In genomic region chr11:955154-956049, GRCh38 we compare ENCODE assay signal across 11 cellular contexts. TPM values are rescaled to one million over a fixed set of nuclear protein-coding genes. Genes with fewer than 3 reads are reported as not detected.
DNase-seq lines count a peak whose midpoint lies in the region; ATAC-seq and TF ChIP-seq lines count a peak whose summit lies in the region.
"Had no signal": no experiment of that assay in that cellular context is flagged by ENCODE, and none has a peak within 500 bp of the region (broad histone marks: within the 10 kb centered on the region; RNA-seq: fewer than 3 reads in every experiment).

No MANE protein-coding gene starts in this region.

- no peaks in the 10 kb centered on the region for H3K27me3 Mint-ChIP-seq in chondrocyte (ENCODE audit: low read depth)
- H3K27me3 Mint-ChIP-seq in nephron (ENCODE audit: low read depth) = no peaks in the 10 kb centered on the region

- no peak overlapping the region for H3K4me3 Mint-ChIP-seq in chondrocyte (ENCODE audit: unreplicated experiment)
- H3K4me3 Mint-ChIP-seq in nephron = peak overlapping the region in 2 of 3 experiments; percentile 20 to 49

- DNase-seq in COR-L47 (lab: John Stamatoyannopoulos, UW) (peak; percentile 19), chondrocyte (ENCODE audit: low spot score) (no peak), activated gamma-delta T cell (lab: John Stamatoyannopoulos, UW) (no peak), hypothalamus (lab: John Stamatoyannopoulos, UW) (no peak), NCI-H524 (lab: John Stamatoyannopoulos, UW) (no peak)
- DNase-seq: activated naive CD4-positive, alpha-beta T cell treated with anti-CD3 and anti-CD28 coated beads, Interleukin-2, amount 50 U/mL, for 16 hours; kidney glomerular epithelial cell; MM.1S had no signal

- WGBS in HUES64 = 87% methylated on average over 15 of the region's 15 CpGs

- H3K27ac Mint-ChIP-seq in chondrocyte (ENCODE audit: unreplicated experiment) (peak overlapping the region; percentile 46), nephron (peak overlapping the region; percentile 35 to 95 (median 90))

- 0 out of 2 replicates have a peak overlapping the region, but pooled peaks have one; percentile 30 for H3K27ac ChIP-seq in HUES64 (ENCODE audit: low read depth, low read length)

- no peak for ATAC-seq in GM21737 (IDR thresholded peaks at IDR 0.05; ENCODE audit: unreplicated experiment)

- H3K9me3 ChIP-seq in HUES64 (ENCODE audit: insufficient read depth, low read depth, low read length) = no peaks in the 10 kb centered on the region

- H3K9ac ChIP-seq in HUES64 (ENCODE audit: low read depth, low read length) = 0 out of 2 replicates have a peak overlapping the region, but pooled peaks have one; percentile 17

- no peaks in the 10 kb centered on the region for H3K9me3 Mint-ChIP-seq in chondrocyte (ENCODE audit: low read depth)
- H3K9me3 Mint-ChIP-seq in nephron = no peaks in the 10 kb centered on the region

- H3K27me3 ChIP-seq in HUES64 (ENCODE audit: insufficient read depth, low read length) = no peaks in the 10 kb centered on the region

- no peak for TF ChIP-seq CTCF in chondrocyte (IDR thresholded peaks at IDR 0.05)
- no peak for TF ChIP-seq CTCF in nephron (IDR thresholded peaks at IDR 0.05; ENCODE audit: unreplicated experiment in 3 of 3)

- H3K4me1 Mint-ChIP-seq in chondrocyte (ENCODE audit: low read depth) = peaks cover 55% of the 10 kb centered on the region
- peaks cover 54% of the 10 kb centered on the region for H3K4me1 Mint-ChIP-seq in nephron

- H3K36me3 Mint-ChIP-seq in chondrocyte (ENCODE audit: low read depth) (peaks cover 3% of the 10 kb centered on the region), nephron (ENCODE audit: low read depth) (peaks cover 27% of the 10 kb centered on the region)

- peaks cover 24% of the 10 kb centered on the region for H3K4me1 ChIP-seq in HUES64 (ENCODE audit: insufficient read depth, low read length)

- no peak overlapping the region for H3K4me3 ChIP-seq in HUES64 (ENCODE audit: low read length)

- H3K36me3 ChIP-seq in HUES64 (ENCODE audit: insufficient read depth, low read length) = peaks cover 24% of the 10 kb centered on the region

RNA-seq across cellular contexts. Expression of gene AP2A2, which starts 29.7 kb away (rescaled TPM):
- 49.3 TPM for polyA plus RNA-seq in HUES64 (2013, experiment 1 of 2)
- 47.2 TPM for polyA plus RNA-seq in HUES64 (2013, experiment 2 of 2)
- total RNA-seq in chondrocyte = 62.0 to 72.0 TPM (median 69.7 TPM) in 3 replicates

RNA-seq across cellular contexts. Expression of gene CHID1, which starts 44.8 kb away (rescaled TPM):
- 48.5 TPM for polyA plus RNA-seq in HUES64 (2013, experiment 1 of 2)
- 53.3 TPM for polyA plus RNA-seq in HUES64 (2013, experiment 2 of 2)
- 87.6 to 115 TPM (median 90.3 TPM) in 3 replicates for total RNA-seq in chondrocyte
